22 cellular contexts compared by ENCODE assay signal in genomic region chr16:60107467-60107866, GRCh38.
DNase-seq lines count a peak whose midpoint lies in the region; ATAC-seq lines count a peak whose summit lies in the region.
"Had no signal": no experiment of that assay in that cellular context is flagged by ENCODE, and none has a peak within 500 bp of the region (broad histone marks: within the 10 kb centered on the region; RNA-seq: fewer than 3 reads in every experiment).

No MANE protein-coding gene starts in this region.

- H3K9me3 ChIP-seq in adipocyte (ENCODE audit: control insufficient read depth, low read length) (no peaks in the 10 kb centered on the region), right cardiac atrium (ENCODE audit: control insufficient read depth, low read length) (no peaks in the 10 kb centered on the region)
- H3K9me3 ChIP-seq: right lobe of liver had no signal

- H3K4me3 ChIP-seq in adipocyte (ENCODE audit: low read length) (peak overlapping the region; percentile 49), right cardiac atrium (ENCODE audit: low read length) (no peak overlapping the region)
- H3K4me3 ChIP-seq: dorsolateral prefrontal cortex, right lobe of liver, SJSA1 had no signal

- peaks cover 11% of the 10 kb centered on the region for H3K4me1 ChIP-seq in adipocyte (ENCODE audit: control insufficient read depth, insufficient read depth, low read length)
- H3K4me1 ChIP-seq in right cardiac atrium (ENCODE audit: control insufficient read depth, insufficient read depth, low read length) = no peaks in the 10 kb centered on the region
- H3K4me1 ChIP-seq: right lobe of liver, SJSA1 had no signal

- H3K36me3 ChIP-seq in adipocyte (ENCODE audit: control insufficient read depth, insufficient read depth, low read length, severe bottlenecking) = no peaks in the 10 kb centered on the region
- H3K36me3 ChIP-seq: right lobe of liver, SJSA1 had no signal

- H3K9me3 Mint-ChIP-seq in activated T-helper 2 cell treated with anti-CD3 and anti-CD28 coated beads, Interferon-gamma antibody, Interleukin-2, Interleukin-4, amounts not matched to agents 10 μg/mL and 5 μg/mL and 100 μg/mL, durations not matched to agents 14 hours and 24 hours and 36 hours = peaks cover 39% of the 10 kb centered on the region

- intact Hi-C loops in right cardiac atrium (cut with DNase I) = no loop called here
- intact Hi-C loops in activated T-helper 2 cell treated with anti-CD3 and anti-CD28 coated beads, Interferon-gamma antibody, Interleukin-2, Interleukin-4, amounts not matched to agents 10 μg/mL and 5 μg/mL and 100 μg/mL, durations not matched to agents 14 hours and 24 hours and 36 hours (cut with micrococcal nuclease) = no loop called here

- H3K4me3 Mint-ChIP-seq in activated T-helper 2 cell treated with anti-CD3 and anti-CD28 coated beads, Interferon-gamma antibody, Interleukin-2, Interleukin-4, amounts not matched to agents 10 μg/mL and 5 μg/mL and 100 μg/mL, durations not matched to agents 14 hours and 24 hours and 36 hours (ENCODE audit: low read depth) = no peak overlapping the region
- H3K4me3 Mint-ChIP-seq: activated CD4-positive, alpha-beta T cell treated with anti-CD3 and anti-CD28 coated beads for 36 hours; activated T-cell treated with anti-CD3 and anti-CD28 coated beads, Interleukin-2, amount 50 U/mL, for 24 hours; CD4-positive, CD25-positive, alpha-beta regulatory T cell; natural killer cell treated with Interleukin-12 subunit alpha and Interleukin-12 subunit beta and Interleukin-15 and Interleukin-18, amount 100 ng/mL, for 72 hours had no signal

- WGBS in right cardiac atrium = 52% methylated on average over 2 of the region's 2 CpGs

- no peak overlapping the region for H3K27ac Mint-ChIP-seq in activated T-helper 2 cell treated with anti-CD3 and anti-CD28 coated beads, Interferon-gamma antibody, Interleukin-2, Interleukin-4, amounts not matched to agents 10 μg/mL and 5 μg/mL and 100 μg/mL, durations not matched to agents 14 hours and 24 hours and 36 hours
- H3K27ac Mint-ChIP-seq: activated CD4-positive, alpha-beta T cell treated with anti-CD3 and anti-CD28 coated beads for 36 hours; activated T-cell treated with anti-CD3 and anti-CD28 coated beads, Interleukin-2, amount 50 U/mL, for 24 hours; CD4-positive, CD25-positive, alpha-beta regulatory T cell; natural killer cell treated with Interleukin-12 subunit alpha and Interleukin-12 subunit beta and Interleukin-15 and Interleukin-18, amount 100 ng/mL, for 72 hours had no signal

- peak; percentile 55 for DNase-seq in CD1c-positive myeloid dendritic cell (ENCODE audit: extremely low spot score)
- peak; percentile 66 for DNase-seq in HS-5 (ENCODE audit: low read depth)
- DNase-seq in adipocyte (ENCODE audit: low read depth) = no peak
- no peak for DNase-seq in right cardiac atrium
- DNase-seq in activated T-helper 2 cell treated with anti-CD3 and anti-CD28 coated beads, Interferon-gamma antibody, Interleukin-2, Interleukin-4, amounts not matched to agents 10 μg/mL and 5 μg/mL and 100 μg/mL, durations not matched to agents 14 hours and 24 hours and 36 hours (ENCODE audit: low spot score) = no peak
- no peak for DNase-seq in HK-2 (ENCODE audit: unreplicated experiment)
- no peak for DNase-seq in NK-92 treated with Interleukin-12 subunit alpha and Interleukin-12 subunit beta, amount 100 ng/mL, for 24 hours (lab: John Stamatoyannopoulos, UW)
- DNase-seq in NCI-H748 treated with DMSO at 0.1 percent for 48 hours (lab: John Stamatoyannopoulos, UW) = no peak
- DNase-seq: activated CD4-positive, alpha-beta T cell treated with anti-CD3 and anti-CD28 coated beads for 36 hours; activated T-cell treated with anti-CD3 and anti-CD28 coated beads, Interleukin-2, amount 50 U/mL, for 24 hours; CD4-positive, CD25-positive, alpha-beta regulatory T cell; dorsolateral prefrontal cortex; glutamatergic neuron; IMR-90; kidney glomerular epithelial cell; NCI-H1930; NCI-H774; right lobe of liver; stimulated activated CD4-positive, alpha-beta T cell treated with anti-CD3 and anti-CD28 coated beads, Interleukin-4, amount 100 ng/mL, for 4 hours; stimulated activated naive CD4-positive, alpha-beta T cell had no signal

- H3K9ac ChIP-seq in adipocyte (ENCODE audit: low read length) = no peak overlapping the region

- no peaks in the 10 kb centered on the region for H3K36me3 Mint-ChIP-seq in activated T-helper 2 cell treated with anti-CD3 and anti-CD28 coated beads, Interferon-gamma antibody, Interleukin-2, Interleukin-4, amounts not matched to agents 10 μg/mL and 5 μg/mL and 100 μg/mL, durations not matched to agents 14 hours and 24 hours and 36 hours (ENCODE audit: low read depth)
- H3K36me3 Mint-ChIP-seq: CD4-positive, CD25-positive, alpha-beta regulatory T cell; natural killer cell treated with Interleukin-12 subunit alpha and Interleukin-12 subunit beta and Interleukin-15 and Interleukin-18, amount 100 ng/mL, for 72 hours had no signal

- no peaks in the 10 kb centered on the region for H3K27me3 Mint-ChIP-seq in activated T-helper 2 cell treated with anti-CD3 and anti-CD28 coated beads, Interferon-gamma antibody, Interleukin-2, Interleukin-4, amounts not matched to agents 10 μg/mL and 5 μg/mL and 100 μg/mL, durations not matched to agents 14 hours and 24 hours and 36 hours (ENCODE audit: low read depth)
- H3K27me3 Mint-ChIP-seq: activated CD4-positive, alpha-beta T cell treated with anti-CD3 and anti-CD28 coated beads for 36 hours; activated T-cell treated with anti-CD3 and anti-CD28 coated beads, Interleukin-2, amount 50 U/mL, for 24 hours; CD4-positive, CD25-positive, alpha-beta regulatory T cell; natural killer cell treated with Interleukin-12 subunit alpha and Interleukin-12 subunit beta and Interleukin-15 and Interleukin-18, amount 100 ng/mL, for 72 hours had no signal

- H3K27me3 ChIP-seq in adipocyte (replicated peaks; ENCODE audit: control insufficient read depth, insufficient read depth, low read length) (no peaks in the 10 kb centered on the region), right cardiac atrium (ENCODE audit: control insufficient read depth, insufficient read depth) (no peaks in the 10 kb centered on the region)
- H3K27me3 ChIP-seq: right lobe of liver, SJSA1 had no signal

- peak; percentile 67 to 72 for ATAC-seq in right cardiac atrium
- ATAC-seq: activated CD4-positive, alpha-beta T cell treated with anti-CD3 and anti-CD28 coated beads for 36 hours; natural killer cell treated with Interleukin-12 subunit alpha and Interleukin-12 subunit beta and Interleukin-15 and Interleukin-18, amount 100 ng/mL, for 72 hours; right lobe of liver had no signal

- no peaks in the 10 kb centered on the region for H3K4me1 Mint-ChIP-seq in activated T-helper 2 cell treated with anti-CD3 and anti-CD28 coated beads, Interferon-gamma antibody, Interleukin-2, Interleukin-4, amounts not matched to agents 10 μg/mL and 5 μg/mL and 100 μg/mL, durations not matched to agents 14 hours and 24 hours and 36 hours (ENCODE audit: low read depth)
- H3K4me1 Mint-ChIP-seq: activated CD4-positive, alpha-beta T cell treated with anti-CD3 and anti-CD28 coated beads for 36 hours; CD4-positive, CD25-positive, alpha-beta regulatory T cell had no signal

- H3K27ac ChIP-seq in right cardiac atrium (ENCODE audit: low read length) = no peak overlapping the region
- H3K27ac ChIP-seq: dorsolateral prefrontal cortex, right lobe of liver, SJSA1 had no signal

Comparison
In these comparisons a context has a peak if more than half of its experiments do, and no peak if none do; other contexts are left out.
1. DNase-seq: peak in CD1c-positive myeloid dendritic cell (single experiment) and HS-5 (single experiment); none in adipocyte (single experiment), right cardiac atrium (0 of 3), activated T-helper 2 cell treated with anti-CD3 and anti-CD28 coated beads, Interferon-gamma antibody, Interleukin-2, Interleukin-4, amounts not matched to agents 10 μg/mL and 5 μg/mL and 100 μg/mL, durations not matched to agents 14 hours and 24 hours and 36 hours (single experiment), HK-2 (single experiment), NK-92 treated with Interleukin-12 subunit alpha and Interleukin-12 subunit beta, amount 100 ng/mL, for 24 hours (single experiment) and NCI-H748 treated with DMSO at 0.1 percent for 48 hours (single experiment).